ENCODE assay signal across 20 cellular contexts in the genomic region with DNA sequence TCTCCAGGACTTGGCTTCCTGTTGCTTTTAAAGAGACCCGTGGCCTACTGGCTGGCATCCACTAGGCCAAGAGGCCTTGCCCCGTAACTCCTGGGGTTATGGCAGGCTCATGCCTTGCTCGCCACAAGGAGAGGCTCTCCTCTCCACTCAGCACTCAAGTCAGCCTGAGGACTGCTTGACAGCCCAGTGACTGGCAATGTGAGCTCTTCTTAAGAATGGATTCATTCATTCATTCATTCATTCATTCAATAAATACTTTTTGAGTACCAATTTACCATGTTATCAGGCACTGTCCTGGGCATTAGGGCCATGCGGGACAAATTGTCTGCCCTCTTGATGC. TPM values are rescaled to one million over a fixed set of nuclear protein-coding genes. Genes with fewer than 3 reads are reported as not detected.
DNase-seq lines count a peak whose midpoint lies in the region; ATAC-seq and TF ChIP-seq lines count a peak whose summit lies in the region.
"Had no signal": no experiment of that assay in that cellular context is flagged by ENCODE, and none has a peak within 500 bp of the region (broad histone marks: within the 10 kb centered on the region; RNA-seq: fewer than 3 reads in every experiment).

No MANE protein-coding gene starts in this region.

- H3K27ac Mint-ChIP-seq in activated naive CD8-positive, alpha-beta T cell: peak overlapping the region; percentile 37
- H3K27ac Mint-ChIP-seq in type B pancreatic cell: no peak overlapping the region

- H3K4me1 ChIP-seq in left lung: peaks cover 0 to 6% of the 10 kb centered on the region in 2 donors
- H3K4me1 ChIP-seq: Caco-2, gastroesophageal sphincter had no signal

- no peaks in the 10 kb centered on the region for H3K9me3 Mint-ChIP-seq in activated naive CD8-positive, alpha-beta T cell (ENCODE audit: low read depth)
- peaks cover 3% of the 10 kb centered on the region for H3K9me3 Mint-ChIP-seq in type B pancreatic cell

- H3K27me3 ChIP-seq in AG04450 (ENCODE audit: control insufficient read depth, insufficient read depth, low read length) (no peaks in the 10 kb centered on the region), left lung (no peaks in the 10 kb centered on the region), MG63 (no peaks in the 10 kb centered on the region)
- H3K27me3 ChIP-seq: gastroesophageal sphincter, upper lobe of right lung had no signal

- no peaks in the 10 kb centered on the region for H3K36me3 Mint-ChIP-seq in activated naive CD8-positive, alpha-beta T cell
- H3K36me3 Mint-ChIP-seq in type B pancreatic cell: no peaks in the 10 kb centered on the region

- DNase-seq in AG04450 (ENCODE audit: low read depth, low spot score) (no peak), left lung (no peak), type B pancreatic cell (ENCODE audit: extremely low spot score, unreplicated experiment) (no peak), MG63 (no peak)
- DNase-seq in activated CD4-positive, CD25-positive, alpha-beta regulatory T cell (lab: John Stamatoyannopoulos, UW): no peak
- DNase-seq: activated naive CD4-positive, alpha-beta T cell treated with anti-CD3 and anti-CD28 coated beads, Interleukin-2, amount 50 U/mL, for 16 hours; Caco-2; cortex of kidney; NCI-H187 treated with DMSO at 0.1 percent for 48 hours; NK-92 treated with Interleukin-12 subunit alpha and Interleukin-12 subunit beta, amount 100 ng/mL, for 24 hours; right cardiac atrium; stimulated activated naive CD4-positive, alpha-beta T cell treated with Interleukin-2 at 50 U/mL for 16 hours; T-helper 9 cell; upper lobe of right lung had no signal

- H3K4me3 ChIP-seq in AG04450 (ENCODE audit: low read depth, low read length): no peak overlapping the region
- no peak overlapping the region for H3K4me3 ChIP-seq in left lung
- H3K4me3 ChIP-seq in MG63: no peak overlapping the region
- H3K4me3 ChIP-seq: gastroesophageal sphincter, upper lobe of right lung had no signal

- H3K27ac ChIP-seq in AG04450 (ENCODE audit: low read depth, low read length): peak overlapping the region; percentile 94
- H3K27ac ChIP-seq in KOPT-K1 (ENCODE audit: low read depth, low read length, poor library complexity, severe bottlenecking): peak overlapping the region; percentile 5
- H3K27ac ChIP-seq in left lung: no peak overlapping the region
- H3K27ac ChIP-seq: gastroesophageal sphincter, upper lobe of right lung had no signal

- no peak for TF ChIP-seq CTCF in AG04450 (IDR thresholded peaks at IDR 0.05; ENCODE audit: low read depth, low read length)
- TF ChIP-seq CTCF in left lung (IDR thresholded peaks at IDR 0.05): no peak
- no peak for TF ChIP-seq CTCF in type B pancreatic cell (conservative IDR thresholded peaks at IDR 0.05)

- H3K4me3 Mint-ChIP-seq in activated naive CD8-positive, alpha-beta T cell: no peak overlapping the region
- no peak overlapping the region for H3K4me3 Mint-ChIP-seq in type B pancreatic cell

- peaks cover 37% of the 10 kb centered on the region for H3K4me1 Mint-ChIP-seq in activated naive CD8-positive, alpha-beta T cell (ENCODE audit: low read depth)
- no peaks in the 10 kb centered on the region for H3K4me1 Mint-ChIP-seq in type B pancreatic cell (ENCODE audit: unreplicated experiment)

- no peaks in the 10 kb centered on the region for H3K36me3 ChIP-seq in KOPT-K1 (ENCODE audit: insufficient read depth, low read length)
- no peaks in the 10 kb centered on the region for H3K36me3 ChIP-seq in left lung
- H3K36me3 ChIP-seq in MG63: no peaks in the 10 kb centered on the region
- H3K36me3 ChIP-seq: gastroesophageal sphincter, upper lobe of right lung had no signal

- POLR2A ChIA-PET in AG04450 (lab: Yijun Ruan, JAX): no interaction called here

- intact Hi-C loops in left lung (cut with DNase I): no loop called here

- ATAC-seq in left lung: peak; percentile 71
- no peak for ATAC-seq in GM19328 (IDR thresholded peaks at IDR 0.05; ENCODE audit: unreplicated experiment)

- H3K9me3 ChIP-seq in AG04450 (ENCODE audit: control insufficient read depth, insufficient read depth, low read length): no peaks in the 10 kb centered on the region
- H3K9me3 ChIP-seq in KOPT-K1 (ENCODE audit: insufficient read depth, low read length, poor library complexity, severe bottlenecking): no peaks in the 10 kb centered on the region
- no peaks in the 10 kb centered on the region for H3K9me3 ChIP-seq in left lung
- H3K9me3 ChIP-seq in MG63: no peaks in the 10 kb centered on the region
- H3K9me3 ChIP-seq: Caco-2, gastroesophageal sphincter, upper lobe of right lung had no signal

- CTCF ChIA-PET in AG04450 (lab: Charles Lee): interaction anchor here (1.5 kb wide), 1 partner anchor 95 kb away, joined by 3 read pairs; no protein-coding TSS in a partner anchor

- no peaks in the 10 kb centered on the region for H3K27me3 Mint-ChIP-seq in activated naive CD8-positive, alpha-beta T cell
- H3K27me3 Mint-ChIP-seq in type B pancreatic cell: peaks cover 6% of the 10 kb centered on the region

RNA-seq across cellular contexts. Expression of gene CSF2, which starts 22.1 kb away (rescaled TPM):
- polyA plus RNA-seq in AG04450 (2011; rRNA removed): not detected in 2 replicates
- polyA minus RNA-seq in AG04450 (2011; rRNA and poly(A)+ RNA removed): not detected in 2 replicates
- total RNA-seq in left lung (1 to 10 TPM; 4.6 to 5.1 TPM), type B pancreatic cell (ENCODE audit: low replicate concordance) (not detected in 2 replicates)
- not detected in 2 replicates for total RNA-seq in MG63 (2014; rRNA removed; shearing (Covaris generic); ENCODE audit: low replicate concordance)
- total RNA-seq: Caco-2, H1, omental fat pad, right cardiac atrium had no signal
- polyA plus RNA-seq: H1, right cardiac atrium had no signal

RNA-seq across cellular contexts. Expression of gene IL3, which starts 35.3 kb away (rescaled TPM):
- not detected in 2 replicates for polyA plus RNA-seq in AG04450 (2011; rRNA removed)
- polyA minus RNA-seq in AG04450 (2011; rRNA and poly(A)+ RNA removed): not detected in 2 replicates
- total RNA-seq in left lung (not detected), type B pancreatic cell (ENCODE audit: low replicate concordance) (not detected in 2 replicates)
- not detected in 2 replicates for total RNA-seq in MG63 (2014; rRNA removed; shearing (Covaris generic); ENCODE audit: low replicate concordance)
- total RNA-seq: Caco-2, gastroesophageal sphincter, H1, omental fat pad, right cardiac atrium, upper lobe of right lung had no signal
- polyA plus RNA-seq: H1, right cardiac atrium had no signal

Comparison
In these comparisons a context has a peak if more than half of its experiments do, and no peak if none do; other contexts are left out.
1. H3K27ac ChIP-seq: peak in AG04450 (single experiment) and KOPT-K1 (single experiment); none in left lung (0 of 2).